ENCODE assay signal across 8 cellular contexts in the genomic region with DNA sequence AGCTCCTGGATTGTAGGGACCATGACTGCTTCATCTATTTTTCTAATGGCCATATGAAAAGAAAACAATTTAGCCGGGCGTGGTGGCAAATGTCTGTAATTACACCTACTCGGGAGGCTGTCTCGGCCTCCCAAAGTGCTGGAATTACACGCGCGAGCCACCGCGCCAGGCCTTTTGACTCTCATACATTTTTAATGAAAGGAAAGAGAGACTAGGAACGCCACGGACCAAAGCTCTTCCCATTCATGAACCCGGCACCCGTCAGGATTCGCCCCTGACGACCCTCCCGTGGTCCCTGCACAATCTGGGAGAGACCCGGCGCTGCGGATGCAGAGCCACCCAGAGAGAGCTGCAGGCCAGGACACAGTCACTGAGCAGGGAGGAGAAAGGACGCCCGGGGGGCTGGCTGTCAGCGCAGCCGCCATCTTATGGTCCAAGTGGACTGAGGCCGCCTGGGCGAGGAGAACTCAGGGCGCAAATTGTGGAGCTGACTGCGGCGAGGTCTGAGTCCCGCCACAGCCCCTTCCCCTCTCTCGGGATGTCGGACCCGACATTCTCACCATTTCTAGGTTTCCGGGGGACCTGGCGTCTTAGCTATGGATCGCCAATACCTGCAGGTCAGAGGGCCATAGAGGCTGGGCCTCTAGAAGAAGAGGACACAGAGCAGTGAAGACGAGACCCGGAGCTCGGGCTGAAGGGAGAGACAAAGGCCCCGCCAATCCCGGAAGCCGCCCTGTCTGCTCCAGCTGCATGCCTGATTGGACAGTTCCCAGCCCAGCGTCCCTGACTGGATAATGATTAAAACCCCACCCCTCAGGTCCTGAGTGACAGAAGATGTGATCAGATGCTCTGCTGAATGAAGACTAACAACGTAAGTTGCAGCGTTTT. TPM values are rescaled to one million over a fixed set of nuclear protein-coding genes. Genes with fewer than 3 reads are reported as not detected.
A peak's percentile ranks its signal among the peaks of the same experiment; 100 is the strongest.
DNase-seq lines count a peak whose midpoint lies in the region; ATAC-seq, FAIRE-seq and TF ChIP-seq lines count a peak whose summit lies in the region.

A gene (minus strand): TSS at position 705 of the 888 bp plus-strand sequence. CDS start 142 bp downstream, at position 563.

- TF ChIP-seq POLR2A in suprapubic skin (IDR thresholded peaks at IDR 0.05) = peak in 1 of 2 donors; percentile 36

- no peaks in the 10 kb centered on the region for H3K27me3 ChIP-seq in suprapubic skin

- FAIRE-seq in RCC 7860 (lab: Jason Lieb, UNC) = peak; percentile 75

- no peak for TF ChIP-seq CTCF in suprapubic skin (IDR thresholded peaks at IDR 0.05)

- H3K9me3 ChIP-seq in suprapubic skin = no peaks in the 10 kb centered on the region

- DNase-seq in COLO668 (lab: John Stamatoyannopoulos, UW; ENCODE audit: unreplicated experiment) (peak; percentile 89), HPDE6-E6E7 (ENCODE audit: extremely low spot score) (peak; percentile 67), RCC 7860 (ENCODE audit: low spot score) (peak; percentile 78), germinal center (ENCODE audit: low spot score) (peak; percentile 90), occipital lobe (lab: John Stamatoyannopoulos, UW) (peak; percentile 68), suprapubic skin (ENCODE audit: low spot score in 2 of 2) (peak; percentile 95)
- peak; percentile 79 for DNase-seq in activated gamma-delta T cell treated with anti-CD3 and anti-CD28 coated beads, Interleukin-2, amount 50 U/mL, for 16 hours (ENCODE audit: low read depth)

- 1% methylated on average over 35 of the region's 44 CpGs for WGBS in suprapubic skin

- peak within 1 kb of the TSS; percentile 86 for H3K27ac ChIP-seq in suprapubic skin

- peak; percentile 72 for ATAC-seq in GM19438 (IDR thresholded peaks at IDR 0.05; ENCODE audit: low read depth, unreplicated experiment)

- TF ChIP-seq EP300 in suprapubic skin (IDR thresholded peaks at IDR 0.05) = no peak

- peaks cover 10% of the 10 kb centered on the region for H3K4me1 ChIP-seq in suprapubic skin

- H3K4me3 ChIP-seq in suprapubic skin = peak within 1 kb of the TSS; percentile 71

- peaks cover 4% of the 10 kb centered on the region for H3K36me3 ChIP-seq in suprapubic skin

RNA-seq across cellular contexts. Expression of the gene that starts here (rescaled TPM):
- 25.7 TPM for total RNA-seq in occipital lobe
- total RNA-seq in suprapubic skin = 1 to 10 TPM; 2.5 to 5.9 (median 2.7) TPM

Comparison
In these comparisons a context has a peak if more than half of its experiments do, and no peak if none do; other contexts are left out.
1. Peak in every context shown above with its lines: DNase-seq, ATAC-seq, H3K4me3 ChIP-seq and H3K27ac ChIP-seq.